9 cellular contexts compared by ENCODE assay signal in genomic region chr6:45710304-45710821, GRCh38.
DNase-seq lines count a peak whose midpoint lies in the region; ATAC-seq and TF ChIP-seq lines count a peak whose summit lies in the region.
"Had no signal": no experiment of that assay in that cellular context is flagged by ENCODE, and none has a peak within 500 bp of the region (broad histone marks: within the 10 kb centered on the region; RNA-seq: fewer than 3 reads in every experiment).

No MANE protein-coding gene starts in this region.

- H3K27me3 Mint-ChIP-seq in MCF 10A (ENCODE audit: insufficient read depth, unreplicated experiment) = no peaks in the 10 kb centered on the region
- no peaks in the 10 kb centered on the region for H3K27me3 Mint-ChIP-seq in activated CD4-positive, alpha-beta T cell treated with anti-CD3 and anti-CD28 coated beads, Interleukin-2, amount 10 ng/mL, durations not matched to agents 7 days and 5 days

- no peak for TF ChIP-seq CTCF in MCF 10A (IDR thresholded peaks at IDR 0.05; ENCODE audit: unreplicated experiment)
- no peak for TF ChIP-seq CTCF in breast epithelium (IDR thresholded peaks at IDR 0.05)
- no peak for TF ChIP-seq CTCF in left lung (IDR thresholded peaks at IDR 0.05)
- no peak for TF ChIP-seq CTCF in foreskin keratinocyte (conservative IDR thresholded peaks at IDR 0.05)
- no peak for TF ChIP-seq CTCF in WERI-Rb-1 (IDR thresholded peaks at IDR 0.05; ENCODE audit: low read depth, low read length)
- TF ChIP-seq CTCF in spleen (IDR thresholded peaks at IDR 0.05 in 8 of 11, conservative IDR thresholded peaks at IDR 0.05 in 3 of 11) = no peak

- H3K4me1 Mint-ChIP-seq in MCF 10A (ENCODE audit: insufficient read depth, unreplicated experiment) = peaks cover 11% of the 10 kb centered on the region
- H3K4me1 Mint-ChIP-seq in activated CD4-positive, alpha-beta T cell treated with anti-CD3 and anti-CD28 coated beads, Interleukin-2, amount 10 ng/mL, durations not matched to agents 7 days and 5 days = peaks cover 49% of the 10 kb centered on the region

- intact Hi-C loops in MCF 10A (cut with micrococcal nuclease) (loop anchor here (5.0 kb wide), 2 partner anchors 333 to 623 kb away; partner anchors contain the start of gene SUPT3H), breast epithelium (cut with DNase I; ENCODE audit: low total_unique reads) (no loop called here), left lung (cut with DNase I) (loop anchor here in 1 of 2 donors (10.0 kb wide), 2 partner anchors 286 to 1056 kb away; no protein-coding TSS in a partner anchor), spleen (cut with DNase I; ENCODE audit: low total_unique reads) (loop anchor here (10.0 kb wide), 1 partner anchor 1236 kb away; no protein-coding TSS in a partner anchor)

- H3K9me3 Mint-ChIP-seq in MCF 10A (ENCODE audit: unreplicated experiment) = no peaks in the 10 kb centered on the region
- H3K9me3 Mint-ChIP-seq in activated CD4-positive, alpha-beta T cell treated with anti-CD3 and anti-CD28 coated beads, Interleukin-2, amount 10 ng/mL, durations not matched to agents 7 days and 5 days = no peaks in the 10 kb centered on the region

- no peak overlapping the region for H3K4me3 Mint-ChIP-seq in MCF 10A (ENCODE audit: unreplicated experiment)
- no peak overlapping the region for H3K4me3 Mint-ChIP-seq in activated CD4-positive, alpha-beta T cell treated with anti-CD3 and anti-CD28 coated beads, Interleukin-2, amount 10 ng/mL, durations not matched to agents 7 days and 5 days

- H3K27ac ChIP-seq in breast epithelium = no peak overlapping the region
- no peak overlapping the region for H3K27ac ChIP-seq in left lung
- H3K27ac ChIP-seq in foreskin keratinocyte = no peak overlapping the region
- no peak overlapping the region for H3K27ac ChIP-seq in WERI-Rb-1
- peak overlapping the region in 2 of 8 donors; percentile 0 to 19 for H3K27ac ChIP-seq in spleen
- H3K27ac ChIP-seq: C4-2B had no signal

- ATAC-seq in HG03175 (IDR thresholded peaks at IDR 0.05; ENCODE audit: unreplicated experiment) (peak; percentile 74), left lung (peak; percentile 38), foreskin keratinocyte (no peak)

- peak; percentile 82 for DNase-seq in MCF 10A (ENCODE audit: unreplicated experiment)
- no peak for DNase-seq in breast epithelium (ENCODE audit: low spot score in 2 of 2)
- peak; percentile 53 for DNase-seq in activated CD4-positive, alpha-beta T cell treated with anti-CD3 and anti-CD28 coated beads, Interleukin-2, amount 10 ng/mL, durations not matched to agents 7 days and 5 days
- peak in 1 of 2 donors; percentile 44 for DNase-seq in left lung
- DNase-seq in foreskin keratinocyte = no peak
- DNase-seq in WERI-Rb-1 = no peak
- no peak for DNase-seq in spleen

- H3K9me3 ChIP-seq in breast epithelium (no peaks in the 10 kb centered on the region), left lung (no peaks in the 10 kb centered on the region), WERI-Rb-1 (ENCODE audit: severe bottlenecking) (no peaks in the 10 kb centered on the region), spleen (no peaks in the 10 kb centered on the region)

- 38 to 60% (median 55%) methylated on average over 5 of the region's 5 CpGs for WGBS in spleen, 5 donors

- H3K36me3 ChIP-seq in breast epithelium = no peaks in the 10 kb centered on the region
- no peaks in the 10 kb centered on the region for H3K36me3 ChIP-seq in left lung
- no peaks in the 10 kb centered on the region for H3K36me3 ChIP-seq in WERI-Rb-1
- H3K36me3 ChIP-seq in spleen = no peaks in the 10 kb centered on the region

- no peak for TF ChIP-seq POLR2A in breast epithelium (IDR thresholded peaks at IDR 0.05)
- no peak for TF ChIP-seq POLR2A in spleen (IDR thresholded peaks at IDR 0.05)

- H3K27ac Mint-ChIP-seq in MCF 10A (ENCODE audit: low read depth, unreplicated experiment) = peak overlapping the region; percentile 78
- peak overlapping the region; percentile 82 for H3K27ac Mint-ChIP-seq in activated CD4-positive, alpha-beta T cell treated with anti-CD3 and anti-CD28 coated beads, Interleukin-2, amount 10 ng/mL, durations not matched to agents 7 days and 5 days

- CTCF ChIA-PET in MCF 10A (lab: Yijun Ruan, JAX) = interaction anchor here (0.9 to 1.7 kb wide), 4 partner anchors 14 to 1235 kb away, joined by 3 to 10 read pairs (median 7); no protein-coding TSS in a partner anchor
- CTCF ChIA-PET in activated CD4-positive, alpha-beta T cell treated with anti-CD3 and anti-CD28 coated beads, Interleukin-2, amount 10 ng/mL, durations not matched to agents 7 days and 5 days (lab: Charles Lee) = interaction anchor here (0.6 to 0.8 kb wide), 2 partner anchors 13 to 97 kb away, joined by 3 to 4 read pairs; no protein-coding TSS in a partner anchor

- BruUV-seq in MCF 10A (replicated peaks; lab: Mats Ljungman, UMichigan) = no TSS peak

- no peak overlapping the region for H3K4me3 ChIP-seq in breast epithelium
- H3K4me3 ChIP-seq in left lung = no peak overlapping the region
- no peak overlapping the region for H3K4me3 ChIP-seq in WERI-Rb-1 (ENCODE audit: low read depth, low read length)
- no peak overlapping the region for H3K4me3 ChIP-seq in spleen

- H3K27me3 ChIP-seq in breast epithelium = no peaks in the 10 kb centered on the region
- no peaks in the 10 kb centered on the region for H3K27me3 ChIP-seq in left lung
- no peaks in the 10 kb centered on the region for H3K27me3 ChIP-seq in foreskin keratinocyte
- H3K27me3 ChIP-seq in WERI-Rb-1 (ENCODE audit: insufficient read depth, low read depth, severe bottlenecking) = no peaks in the 10 kb centered on the region
- H3K27me3 ChIP-seq in spleen (replicated peaks in 1 of 7) = peaks cover 0 to 15% (median 0%) of the 10 kb centered on the region in 7 donors

- no peaks in the 10 kb centered on the region for H3K36me3 Mint-ChIP-seq in MCF 10A (ENCODE audit: insufficient read depth, unreplicated experiment)
- H3K36me3 Mint-ChIP-seq in activated CD4-positive, alpha-beta T cell treated with anti-CD3 and anti-CD28 coated beads, Interleukin-2, amount 10 ng/mL, durations not matched to agents 7 days and 5 days (ENCODE audit: low read depth) = no peaks in the 10 kb centered on the region

- no peaks in the 10 kb centered on the region for H3K4me1 ChIP-seq in breast epithelium
- peaks cover 0 to 4% of the 10 kb centered on the region in 2 donors for H3K4me1 ChIP-seq in left lung
- H3K4me1 ChIP-seq in foreskin keratinocyte = peaks cover 4% of the 10 kb centered on the region
- H3K4me1 ChIP-seq in spleen = peaks cover 0 to 20% (median 5%) of the 10 kb centered on the region in 6 donors

- POLR2A ChIA-PET in MCF 10A (lab: Yijun Ruan, JAX) = interaction anchor here (0.6 to 1.0 kb wide), 3 partner anchors 75 to 1234 kb away, joined by 3 to 4 read pairs (median 3); no protein-coding TSS in a partner anchor
- POLR2A ChIA-PET in activated CD4-positive, alpha-beta T cell treated with anti-CD3 and anti-CD28 coated beads, Interleukin-2, amount 10 ng/mL, durations not matched to agents 7 days and 5 days (lab: Charles Lee) = no interaction called here

Comparison
In these comparisons a context has a peak if more than half of its experiments do, and no peak if none do; other contexts are left out.
1. DNase-seq: peak in MCF 10A (single experiment) and activated CD4-positive, alpha-beta T cell treated with anti-CD3 and anti-CD28 coated beads, Interleukin-2, amount 10 ng/mL, durations not matched to agents 7 days and 5 days (single experiment); none in breast epithelium (0 of 2), foreskin keratinocyte (0 of 2), WERI-Rb-1 (single experiment) and spleen (single experiment).